In the genomic region with DNA sequence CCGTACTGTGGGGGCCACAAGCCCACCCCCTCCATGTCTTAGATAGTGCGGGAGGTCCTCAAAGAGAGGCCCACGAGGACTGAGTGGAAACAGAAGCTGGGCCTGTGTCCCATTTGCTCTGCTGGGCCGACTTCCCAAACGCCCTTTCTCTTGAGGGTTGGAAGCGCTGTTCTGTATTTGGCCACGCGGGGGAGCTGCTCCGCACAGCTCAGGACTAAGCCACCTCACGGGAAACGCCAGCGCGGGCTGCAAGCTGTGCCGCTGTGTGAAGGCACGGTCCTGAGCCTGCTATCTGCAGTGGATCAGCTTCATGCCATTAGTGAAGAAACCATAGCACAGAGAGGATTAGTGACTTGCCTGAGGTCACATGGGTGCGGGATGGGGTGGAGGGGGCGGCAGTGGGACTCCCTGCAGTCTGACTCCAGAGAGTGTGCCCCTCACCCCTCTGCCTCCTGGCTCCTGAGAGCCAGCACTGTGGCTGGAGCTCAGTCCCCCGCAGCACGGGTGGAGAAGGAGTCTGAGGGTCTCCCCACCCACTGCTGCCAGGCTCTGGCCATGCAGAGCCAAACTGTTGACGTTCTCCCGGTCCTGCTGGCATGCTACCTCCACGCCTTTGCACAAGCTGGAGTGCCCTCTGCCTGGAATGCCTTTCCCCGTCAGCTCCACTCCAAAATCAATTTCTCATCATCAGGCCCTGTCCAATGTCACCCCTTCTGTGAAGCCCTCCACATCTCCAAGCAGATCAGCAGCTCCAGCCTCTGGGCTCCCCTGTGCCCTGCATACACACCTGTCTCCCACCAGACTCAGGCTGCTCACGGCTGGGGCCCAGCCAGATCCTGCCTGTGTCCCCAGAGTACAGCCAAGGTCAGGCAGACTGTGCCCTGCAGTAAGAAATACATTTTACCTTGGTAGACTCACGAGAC, we compare ENCODE assay signal across 8 cellular contexts. TPM values are rescaled to one million over a fixed set of nuclear protein-coding genes. Genes with fewer than 3 reads are reported as not detected.
DNase-seq lines count a peak whose midpoint lies in the region; ATAC-seq and TF ChIP-seq lines count a peak whose summit lies in the region.

No MANE protein-coding gene starts in this region.

- no peaks in the 10 kb centered on the region for H3K9me3 Mint-ChIP-seq in activated CD4-positive, alpha-beta T cell treated with anti-CD3 and anti-CD28 coated beads, Interleukin-2, amount 10 ng/mL, durations not matched to agents 24 days and 14 days
- no peaks in the 10 kb centered on the region for H3K9me3 Mint-ChIP-seq in chondrocyte (ENCODE audit: low read depth)

- TF ChIP-seq CTCF in chondrocyte (IDR thresholded peaks at IDR 0.05): peak; percentile 87

- H3K4me1 Mint-ChIP-seq in activated CD4-positive, alpha-beta T cell treated with anti-CD3 and anti-CD28 coated beads, Interleukin-2, amount 10 ng/mL, durations not matched to agents 24 days and 14 days: peaks cover 8% of the 10 kb centered on the region
- H3K4me1 Mint-ChIP-seq in chondrocyte (ENCODE audit: low read depth): peaks cover 11% of the 10 kb centered on the region

- H3K27me3 Mint-ChIP-seq in activated CD4-positive, alpha-beta T cell treated with anti-CD3 and anti-CD28 coated beads, Interleukin-2, amount 10 ng/mL, durations not matched to agents 24 days and 14 days: peaks cover 18% of the 10 kb centered on the region
- H3K27me3 Mint-ChIP-seq in chondrocyte (ENCODE audit: low read depth): peaks cover 36% of the 10 kb centered on the region

- no peak overlapping the region for H3K27ac Mint-ChIP-seq in activated CD4-positive, alpha-beta T cell treated with anti-CD3 and anti-CD28 coated beads, Interleukin-2, amount 10 ng/mL, durations not matched to agents 24 days and 14 days
- no peak overlapping the region for H3K27ac Mint-ChIP-seq in chondrocyte (ENCODE audit: unreplicated experiment)

- no peaks in the 10 kb centered on the region for H3K36me3 Mint-ChIP-seq in activated CD4-positive, alpha-beta T cell treated with anti-CD3 and anti-CD28 coated beads, Interleukin-2, amount 10 ng/mL, durations not matched to agents 24 days and 14 days (ENCODE audit: low read depth)
- no peaks in the 10 kb centered on the region for H3K36me3 Mint-ChIP-seq in chondrocyte (ENCODE audit: low read depth)

- no peak overlapping the region for H3K4me3 Mint-ChIP-seq in activated CD4-positive, alpha-beta T cell treated with anti-CD3 and anti-CD28 coated beads, Interleukin-2, amount 10 ng/mL, durations not matched to agents 24 days and 14 days
- H3K4me3 Mint-ChIP-seq in chondrocyte (ENCODE audit: unreplicated experiment): peak overlapping the region; percentile 54

- DNase-seq in DMS153 (lab: John Stamatoyannopoulos, UW) (peak; percentile 55), NCI-H510A (lab: John Stamatoyannopoulos, UW) (peak; percentile 45), chondrocyte (ENCODE audit: low spot score) (no peak), kidney tubule cell (ENCODE audit: low spot score) (peak; percentile 74)
- DNase-seq in activated CD4-positive, alpha-beta T cell treated with anti-CD3 and anti-CD28 coated beads, Interleukin-2, amount 10 ng/mL, durations not matched to agents 24 days and 14 days: peak; percentile 93
- DNase-seq in stimulated activated CD4-positive, alpha-beta T cell treated with anti-CD3 and anti-CD28 coated beads, Interleukin-2, amount 100 ng/mL, for 24 hours: peak; percentile 81 to 87
- no peak for DNase-seq in NK-92 treated with Interleukin-12 subunit alpha and Interleukin-12 subunit beta, amount 100 ng/mL, for 24 hours (lab: John Stamatoyannopoulos, UW)

- intact Hi-C loops in activated CD4-positive, alpha-beta T cell treated with anti-CD3 and anti-CD28 coated beads, Interleukin-2, amount 10 ng/mL, durations not matched to agents 24 days and 14 days (cut with micrococcal nuclease): no loop called here

- ATAC-seq in HG02623 (IDR thresholded peaks at IDR 0.05; ENCODE audit: unreplicated experiment): peak; percentile 86

RNA-seq across cellular contexts. Expression of gene LRRC32, which starts 51.5 kb away (rescaled TPM):
- total RNA-seq in activated CD4-positive, alpha-beta T cell treated with anti-CD3 and anti-CD28 coated beads, Interleukin-2, amount 10 ng/mL, durations not matched to agents 24 days and 14 days: 6.6 and 8.6 TPM in 2 replicates
- total RNA-seq in chondrocyte: 113 to 367 TPM (median 367 TPM) in 3 replicates

Comparison
In these comparisons a context has a peak if more than half of its experiments do, and no peak if none do; other contexts are left out.
1. DNase-seq: peak in DMS153 (single experiment), NCI-H510A (single experiment), activated CD4-positive, alpha-beta T cell treated with anti-CD3 and anti-CD28 coated beads, Interleukin-2, amount 10 ng/mL, durations not matched to agents 24 days and 14 days (single experiment), kidney tubule cell (single experiment) and stimulated activated CD4-positive, alpha-beta T cell treated with anti-CD3 and anti-CD28 coated beads, Interleukin-2, amount 100 ng/mL, for 24 hours (2 of 2); none in chondrocyte (single experiment) and NK-92 treated with Interleukin-12 subunit alpha and Interleukin-12 subunit beta, amount 100 ng/mL, for 24 hours (single experiment).
2. RNA of gene LRRC32, which starts 51.5 kb away (total RNA-seq): 113 to 367 TPM in chondrocyte; 6.6 to 8.6 TPM in activated CD4-positive, alpha-beta T cell treated with anti-CD3 and anti-CD28 coated beads, Interleukin-2, amount 10 ng/mL, durations not matched to agents 24 days and 14 days; every median in the first group is over 10 times any median in the second.